In genomic region chr18:45567123-45567522, GRCh38 we compare ENCODE assay signal across 19 cellular contexts. TPM values are rescaled to one million over a fixed set of nuclear protein-coding genes. Genes with fewer than 3 reads are reported as not detected.
DNase-seq lines count a peak whose midpoint lies in the region; ATAC-seq, FAIRE-seq and TF ChIP-seq lines count a peak whose summit lies in the region.
"Had no signal": no experiment of that assay in that cellular context is flagged by ENCODE, and none has a peak within 500 bp of the region (broad histone marks: within the 10 kb centered on the region; RNA-seq: fewer than 3 reads in every experiment).

No MANE protein-coding gene starts in this region.

- H3K4me1 ChIP-seq in astrocyte (ENCODE audit: insufficient read depth, low read length) (peaks cover 12% of the 10 kb centered on the region), left ventricle myocardium inferior (peaks cover 20% of the 10 kb centered on the region), trophoblast cell (ENCODE audit: control insufficient read depth in 1 of 2, insufficient read depth in 2 of 2, low read length in 2 of 2) (peaks cover 4 to 18% of the 10 kb centered on the region in 2 experiments), Karpas-422 (ENCODE audit: low read length) (no peaks in the 10 kb centered on the region)
- H3K4me1 ChIP-seq: HAP-1, neural progenitor cell had no signal

- no peaks in the 10 kb centered on the region for H3K36me3 ChIP-seq in astrocyte (ENCODE audit: insufficient read depth, low read length)
- H3K36me3 ChIP-seq in left ventricle myocardium inferior = no peaks in the 10 kb centered on the region
- H3K36me3 ChIP-seq in trophoblast cell (ENCODE audit: control insufficient read depth in 1 of 2, insufficient read depth in 2 of 2, low read length in 2 of 2) = no peaks in the 10 kb centered on the region
- no peaks in the 10 kb centered on the region for H3K36me3 ChIP-seq in Karpas-422 (ENCODE audit: insufficient read depth, low read length)
- H3K36me3 ChIP-seq: HAP-1, neural progenitor cell, SJSA1 had no signal

- peaks cover 3% of the 10 kb centered on the region for H3K27me3 Mint-ChIP-seq in astrocyte (ENCODE audit: low read depth, unreplicated experiment)

- H3K4ac ChIP-seq in trophoblast cell (ENCODE audit: low read depth, low read length) = no peak overlapping the region

- peaks cover 19% of the 10 kb centered on the region for H3K4me1 Mint-ChIP-seq in astrocyte (ENCODE audit: low read depth, unreplicated experiment)
- H3K4me1 Mint-ChIP-seq: activated T-helper 17 cell treated with anti-CD3 and anti-CD28 coated beads, Interleukin-2, amount 50 U/mL, for 72 hours; immature natural killer cell had no signal

- H3K9me2 ChIP-seq in Karpas-422 (replicated peaks; ENCODE audit: insufficient read depth, low read length) = no peaks in the 10 kb centered on the region

- FAIRE-seq in astrocyte (lab: Jason Lieb, UNC) = no peak
- FAIRE-seq: bronchial epithelial cell, GM12892 had no signal

- H2BK120ac ChIP-seq in trophoblast cell (ENCODE audit: insufficient read depth, low read length, poor library complexity) = no peak overlapping the region

- H4K12ac ChIP-seq in trophoblast cell (ENCODE audit: low read depth, low read length) = no peak overlapping the region

- no peak for ATAC-seq in GM21786 (IDR thresholded peaks at IDR 0.05; ENCODE audit: unreplicated experiment)
- ATAC-seq: activated T-helper 17 cell treated with anti-CD3 and anti-CD28 coated beads, Interleukin-2, amount 50 U/mL, for 72 hours had no signal

- H4K8ac ChIP-seq in trophoblast cell (ENCODE audit: low read depth, low read length) = no peak overlapping the region

- no CpG with 5 or more reads among the region's 3 CpGs for WGBS in trophoblast cell (ENCODE audit: extremely low coverage, insufficient coverage, insufficient read length)

- no peak overlapping the region for H3K4me3 ChIP-seq in astrocyte (ENCODE audit: insufficient read depth, low read depth, low read length)
- peak overlapping the region; percentile 32 for H3K4me3 ChIP-seq in left ventricle myocardium inferior
- H3K4me3 ChIP-seq in trophoblast cell (ENCODE audit: low read depth, low read length) = no peak overlapping the region
- H3K4me3 ChIP-seq in Karpas-422 (ENCODE audit: low read length) = no peak overlapping the region
- H3K4me3 ChIP-seq: HAP-1, neural progenitor cell, SJSA1 had no signal

- H4K91ac ChIP-seq in trophoblast cell (ENCODE audit: low read depth, low read length) = no peak overlapping the region

- no peaks in the 10 kb centered on the region for H3K36me3 Mint-ChIP-seq in astrocyte (ENCODE audit: low read depth, unreplicated experiment)
- H3K36me3 Mint-ChIP-seq: immature natural killer cell, neural progenitor cell had no signal

- no peak overlapping the region for H3K18ac ChIP-seq in trophoblast cell (ENCODE audit: low read length)

- no peak overlapping the region for H2BK5ac ChIP-seq in trophoblast cell (ENCODE audit: low read depth, low read length, poor library complexity)

- no peak overlapping the region for H3K27ac Mint-ChIP-seq in astrocyte (ENCODE audit: unreplicated experiment)
- H3K27ac Mint-ChIP-seq: activated T-helper 17 cell treated with anti-CD3 and anti-CD28 coated beads, Interleukin-2, amount 50 U/mL, for 72 hours; immature natural killer cell; neural progenitor cell had no signal

- H3K27ac ChIP-seq in astrocyte (ENCODE audit: low read depth, low read length) (no peak overlapping the region), left ventricle myocardium inferior (replicated peaks) (peak overlapping the region; percentile 60), trophoblast cell (ENCODE audit: low read depth, low read length) (no peak overlapping the region), Karpas-422 (ENCODE audit: low read length) (no peak overlapping the region)
- H3K27ac ChIP-seq: neural progenitor cell, SJSA1 had no signal

- H3K4me2 ChIP-seq in astrocyte (ENCODE audit: low read length) = peak overlapping the region; percentile 68
- H3K4me2 ChIP-seq in trophoblast cell (ENCODE audit: low read length) = peak overlapping the region; percentile 8
- no peak overlapping the region for H3K4me2 ChIP-seq in Karpas-422 (ENCODE audit: low read depth, low read length, poor library complexity, severe bottlenecking)
- H3K4me2 ChIP-seq: neural progenitor cell had no signal

- no peaks in the 10 kb centered on the region for H4K20me1 ChIP-seq in astrocyte (ENCODE audit: insufficient read depth, low read length)
- H4K20me1 ChIP-seq in Karpas-422 (ENCODE audit: insufficient read depth, low read depth, low read length) = no peaks in the 10 kb centered on the region

- H2AFZ ChIP-seq in astrocyte (ENCODE audit: low read depth, low read length) (peak overlapping the region; percentile 31), trophoblast cell (ENCODE audit: insufficient read depth, low read length, poor library complexity) (no peak overlapping the region), Karpas-422 (ENCODE audit: low read length) (no peak overlapping the region)
- H2AFZ ChIP-seq: neural progenitor cell had no signal

- H3K9me3 Mint-ChIP-seq in astrocyte (ENCODE audit: unreplicated experiment) = no peaks in the 10 kb centered on the region
- H3K9me3 Mint-ChIP-seq: activated T-helper 17 cell treated with anti-CD3 and anti-CD28 coated beads, Interleukin-2, amount 50 U/mL, for 72 hours; immature natural killer cell had no signal

- no peak overlapping the region for H3K14ac ChIP-seq in trophoblast cell (ENCODE audit: low read length)

- TF ChIP-seq CTCF in astrocyte (IDR thresholded peaks at IDR 0.05; ENCODE audit: insufficient read depth, low read depth, low read length) (no peak), left ventricle myocardium inferior (IDR thresholded peaks at IDR 0.05; ENCODE audit: borderline replicate concordance) (no peak)

- no peaks in the 10 kb centered on the region for H3K27me3 ChIP-seq in astrocyte (ENCODE audit: insufficient read depth, low read length)
- H3K27me3 ChIP-seq in left ventricle myocardium inferior (ENCODE audit: low read depth) = peaks cover 13% of the 10 kb centered on the region
- no peaks in the 10 kb centered on the region for H3K27me3 ChIP-seq in trophoblast cell (ENCODE audit: insufficient read depth, low read length)
- no peaks in the 10 kb centered on the region for H3K27me3 ChIP-seq in Karpas-422 (ENCODE audit: low read length)
- H3K27me3 ChIP-seq: neural progenitor cell, SJSA1 had no signal

- peaks cover 2% of the 10 kb centered on the region for H3K79me1 ChIP-seq in trophoblast cell (ENCODE audit: low read length)

- intact Hi-C loops in left ventricle myocardium inferior (cut with micrococcal nuclease) = no loop called here

- no peak overlapping the region for H2AK5ac ChIP-seq in trophoblast cell (ENCODE audit: low read length)

- no peak overlapping the region for H2BK12ac ChIP-seq in trophoblast cell (ENCODE audit: low read length)

- H3K9ac ChIP-seq in astrocyte (ENCODE audit: low read length) (peak overlapping the region; percentile 28), trophoblast cell (ENCODE audit: low read length) (no peak overlapping the region), Karpas-422 (ENCODE audit: low read length) (no peak overlapping the region)
- H3K9ac ChIP-seq: neural progenitor cell had no signal

- no peaks in the 10 kb centered on the region for H3K9me3 ChIP-seq in astrocyte (ENCODE audit: insufficient read depth, low read depth, low read length)
- H3K9me3 ChIP-seq in left ventricle myocardium inferior (replicated peaks) = no peaks in the 10 kb centered on the region
- H3K9me3 ChIP-seq in trophoblast cell (ENCODE audit: insufficient read depth, low read depth, low read length) = peaks cover 3% of the 10 kb centered on the region
- no peaks in the 10 kb centered on the region for H3K9me3 ChIP-seq in Karpas-422 (ENCODE audit: low read length)
- H3K9me3 ChIP-seq: HAP-1, SJSA1 had no signal

- H3K4me3 Mint-ChIP-seq in astrocyte (ENCODE audit: unreplicated experiment) = no peak overlapping the region
- H3K4me3 Mint-ChIP-seq: activated T-helper 17 cell treated with anti-CD3 and anti-CD28 coated beads, Interleukin-2, amount 50 U/mL, for 72 hours; immature natural killer cell had no signal

- peak; percentile 80 for DNase-seq in ELF-1 (ENCODE audit: low read depth, low spot score)
- DNase-seq in astrocyte (ENCODE audit: low read depth) = peak; percentile 74
- DNase-seq in left ventricle myocardium inferior = peak; percentile 41
- no peak for DNase-seq in trophoblast cell
- DNase-seq in Karpas-422 = no peak
- DNase-seq in NCI-H1436 treated with DMSO at 0.1 percent for 48 hours (lab: John Stamatoyannopoulos, UW) = no peak
- no peak for DNase-seq in HK-2 (ENCODE audit: unreplicated experiment)
- DNase-seq: activated CD4-positive, alpha-beta T cell treated with anti-CD3 and anti-CD28 coated beads for 1 hour; DMS53; immature natural killer cell; NCI-H1417; NCI-H69 had no signal

- H3K79me2 ChIP-seq in astrocyte (ENCODE audit: insufficient read depth, low read length) (no peaks in the 10 kb centered on the region), trophoblast cell (ENCODE audit: control insufficient read depth, insufficient read depth, low read length, poor library complexity) (no peaks in the 10 kb centered on the region), Karpas-422 (ENCODE audit: low read length) (no peaks in the 10 kb centered on the region)

- no peak overlapping the region for H3K23ac ChIP-seq in trophoblast cell (ENCODE audit: low read length)

RNA-seq across cellular contexts. Expression of gene SLC14A2, which starts 48.2 kb away (rescaled TPM):
- not detected in 2 replicates for total RNA-seq in astrocyte
- 0.05 TPM for total RNA-seq in left ventricle myocardium inferior
- polyA plus RNA-seq in trophoblast cell (2013) = 0.71 and 0.76 TPM in 2 replicates
- 0.37 and 0.51 TPM in 2 replicates for total RNA-seq in Karpas-422 (2014; rRNA removed; shearing (Covaris generic); ENCODE audit: low replicate concordance)
- total RNA-seq: bronchial epithelial cell, SJSA1 had no signal

Comparison
In these comparisons a context has a peak if more than half of its experiments do, and no peak if none do; other contexts are left out.
1. DNase-seq: peak in ELF-1 (single experiment), astrocyte (single experiment) and left ventricle myocardium inferior (single experiment); none in trophoblast cell (0 of 2), Karpas-422 (single experiment), NCI-H1436 treated with DMSO at 0.1 percent for 48 hours (single experiment) and HK-2 (single experiment).